ENCODE assay signal across 10 cellular contexts in genomic region chr1:78840447-78841251, GRCh38.
DNase-seq lines count a peak whose midpoint lies in the region; ATAC-seq and TF ChIP-seq lines count a peak whose summit lies in the region.
"Had no signal": no experiment of that assay in that cellular context is flagged by ENCODE, and none has a peak within 500 bp of the region (broad histone marks: within the 10 kb centered on the region; RNA-seq: fewer than 3 reads in every experiment).

No MANE protein-coding gene starts in this region.

- no peak overlapping the region for H2BK12ac ChIP-seq in H9 (ENCODE audit: insufficient read length, low read depth, low read length)

- H3K4me1 Mint-ChIP-seq in H9, result peaks cover 8 to 23% of the 10 kb centered on the region in 2 experiments

- no peak overlapping the region for H2BK15ac ChIP-seq in H9 (ENCODE audit: low read depth, low read length)

- H2AFZ ChIP-seq in ACC112 (ENCODE audit: low read length, unreplicated experiment) (peak overlapping the region; percentile 60), H9 (ENCODE audit: low read length) (peak overlapping the region; percentile 32)

- H3K4me2 ChIP-seq in H9 (ENCODE audit: insufficient read depth, insufficient read length, low read length), result no peak overlapping the region

- CTCF ChIA-PET in RWPE1 (lab: Yijun Ruan, JAX), result interaction anchor here (0.6 to 0.7 kb wide), 2 partner anchors 384 to 1374 kb away, joined by 3 read pairs; no protein-coding TSS in a partner anchor

- H3K9ac ChIP-seq in H9 (ENCODE audit: extremely low read depth, insufficient read length, low read length), result no peak overlapping the region

- H3T11ph ChIP-seq in H9 (ENCODE audit: low read length), result no peak overlapping the region

- H3K79me2 ChIP-seq in ACC112 (ENCODE audit: control insufficient read depth, insufficient read depth, low read length, unreplicated experiment) (no peaks in the 10 kb centered on the region), H9 (ENCODE audit: insufficient read depth, low read length) (no peaks in the 10 kb centered on the region)

- H3K36me3 ChIP-seq in ACC112 (ENCODE audit: insufficient read depth, low read length), result no peaks in the 10 kb centered on the region

- no peak overlapping the region for H4K91ac ChIP-seq in H9 (ENCODE audit: insufficient read length, low read depth, low read length)

- H3K9me3 Mint-ChIP-seq in H9, result peaks cover 0 to 2% of the 10 kb centered on the region in 2 experiments; a peak in 2 of 5 replicates

- H3K79me1 ChIP-seq in H9 (ENCODE audit: insufficient read depth, low read depth, low read length, poor library complexity, severe bottlenecking), result no peaks in the 10 kb centered on the region

- no peak overlapping the region for H2BK20ac ChIP-seq in H9 (ENCODE audit: low read depth, low read length, poor library complexity, severe bottlenecking)

- peak overlapping the region; percentile 52 for H3K4me3 ChIP-seq in ACC112 (ENCODE audit: low read depth, low read length)

- H3K27ac ChIP-seq in ACC112 (ENCODE audit: low read depth, low read length) (peak overlapping the region; percentile 72), H9 (ENCODE audit: insufficient read length, low read depth, low read length) (no peak overlapping the region), RWPE1 (peak overlapping the region; percentile 43)

- peaks cover 0 to 2% (median 0%) of the 10 kb centered on the region in 3 experiments; a peak in 1 of 7 replicates for H3K36me3 Mint-ChIP-seq in H9 (ENCODE audit: insufficient read depth in 1 of 3, low read depth in 3 of 3)

- H3K14ac ChIP-seq in H9 (ENCODE audit: insufficient read depth, low read length), result no peak overlapping the region

- ATAC-seq in HG02870 (IDR thresholded peaks at IDR 0.05; ENCODE audit: unreplicated experiment), result no peak
- ATAC-seq: left ventricle myocardium superior had no signal

- peaks cover 65% of the 10 kb centered on the region for H3K4me1 ChIP-seq in ACC112 (ENCODE audit: control insufficient read depth, insufficient read depth, low read length, unreplicated experiment)
- no peaks in the 10 kb centered on the region; the same call in 1 of the 2 replicates for H3K4me1 ChIP-seq in H9 (ENCODE audit: insufficient read depth, low read length)

- H3K4me3 Mint-ChIP-seq in H9, result no peak overlapping the region

- H4K8ac ChIP-seq in H9 (replicated peaks; ENCODE audit: insufficient read length, low read depth, low read length), result no peak overlapping the region

- no peak overlapping the region for H4K5ac ChIP-seq in H9 (ENCODE audit: insufficient read length, low read depth, low read length)

- no peaks in the 10 kb centered on the region for H4K20me1 ChIP-seq in H9 (ENCODE audit: control insufficient read depth, insufficient read depth, insufficient read length)

- POLR2A ChIA-PET in RWPE1 (lab: Yijun Ruan, JAX; ENCODE audit: low non-redundant PET), result no interaction called here

- peak; percentile 36 for DNase-seq in H9
- peak; percentile 21 for DNase-seq in RWPE1 (ENCODE audit: low spot score)
- DNase-seq in hepatic stellate cell (ENCODE audit: low spot score), result peak; percentile 47
- DNase-seq in NK-92 treated with Interleukin-12 subunit alpha and Interleukin-12 subunit beta, amount 100 ng/mL, for 24 hours (lab: John Stamatoyannopoulos, UW), result no peak
- no peak for DNase-seq in NCI-H146 treated with DMSO at 0.1 percent for 48 hours (lab: John Stamatoyannopoulos, UW; ENCODE audit: unreplicated experiment)
- no peak for DNase-seq in activated T-cell treated with anti-CD3 and anti-CD28 coated beads, Interleukin-2, amount 50 U/mL, for 1 hour
- DNase-seq: activated CD8-positive, alpha-beta memory T cell treated with anti-CD3 and anti-CD28 coated beads, Interleukin-2, amount 50 U/mL, for 48 hours; left ventricle myocardium superior had no signal

- H3K27me3 Mint-ChIP-seq in H9 (ENCODE audit: low read depth), result no peaks in the 10 kb centered on the region

- H3K27ac Mint-ChIP-seq in H9, result peak overlapping the region in 1 of 3 experiments; percentile 63; a peak in 1 of 7 replicates

- no peaks in the 10 kb centered on the region for H3K27me3 ChIP-seq in ACC112 (ENCODE audit: insufficient read depth, low read length)
- no peaks in the 10 kb centered on the region for H3K27me3 ChIP-seq in H9 (ENCODE audit: insufficient read depth, low read length)

- H3K9me3 ChIP-seq in H9 (ENCODE audit: control insufficient read depth, low read depth, low read length), result no peaks in the 10 kb centered on the region

- no peak overlapping the region for H3K23ac ChIP-seq in H9 (ENCODE audit: insufficient read length, low read depth, low read length)

- no peak overlapping the region for H2BK5ac ChIP-seq in H9 (ENCODE audit: insufficient read length, low read length)

- no peak for TF ChIP-seq CTCF in H9 (conservative IDR thresholded peaks at IDR 0.05)
- TF ChIP-seq CTCF in RWPE1 (conservative IDR thresholded peaks at IDR 0.05; ENCODE audit: low read depth), result no peak

- H3K23me2 ChIP-seq in H9 (ENCODE audit: insufficient read length, low read depth, low read length, poor library complexity, severe bottlenecking), result no peaks in the 10 kb centered on the region

- no peak overlapping the region for H3K18ac ChIP-seq in H9 (ENCODE audit: insufficient read length, low read depth, low read length)

- no peak overlapping the region for H2AK5ac ChIP-seq in H9 (ENCODE audit: insufficient read length, low read length)

- H3K56ac ChIP-seq in H9 (ENCODE audit: insufficient read length, low read depth, low read length), result no peak overlapping the region

- WGBS in H9 (ENCODE audit: extremely low coverage, insufficient read length, low lambda C conversion rate), result no CpG with 5 or more reads among the region's 8 CpGs

- no peak overlapping the region for H2BK120ac ChIP-seq in H9 (ENCODE audit: low read depth, low read length, poor library complexity, severe bottlenecking)

- H3K4ac ChIP-seq in H9 (ENCODE audit: low read depth, low read length), result no peak overlapping the region

Comparison
In these comparisons a context has a peak if more than half of its experiments do, and no peak if none do; other contexts are left out.
1. DNase-seq: peak in H9 (single experiment), RWPE1 (single experiment) and hepatic stellate cell (single experiment); none in NK-92 treated with Interleukin-12 subunit alpha and Interleukin-12 subunit beta, amount 100 ng/mL, for 24 hours (single experiment), NCI-H146 treated with DMSO at 0.1 percent for 48 hours (single experiment) and activated T-cell treated with anti-CD3 and anti-CD28 coated beads, Interleukin-2, amount 50 U/mL, for 1 hour (single experiment).